ENCODE assay signal across 8 cellular contexts in the genomic region with DNA sequence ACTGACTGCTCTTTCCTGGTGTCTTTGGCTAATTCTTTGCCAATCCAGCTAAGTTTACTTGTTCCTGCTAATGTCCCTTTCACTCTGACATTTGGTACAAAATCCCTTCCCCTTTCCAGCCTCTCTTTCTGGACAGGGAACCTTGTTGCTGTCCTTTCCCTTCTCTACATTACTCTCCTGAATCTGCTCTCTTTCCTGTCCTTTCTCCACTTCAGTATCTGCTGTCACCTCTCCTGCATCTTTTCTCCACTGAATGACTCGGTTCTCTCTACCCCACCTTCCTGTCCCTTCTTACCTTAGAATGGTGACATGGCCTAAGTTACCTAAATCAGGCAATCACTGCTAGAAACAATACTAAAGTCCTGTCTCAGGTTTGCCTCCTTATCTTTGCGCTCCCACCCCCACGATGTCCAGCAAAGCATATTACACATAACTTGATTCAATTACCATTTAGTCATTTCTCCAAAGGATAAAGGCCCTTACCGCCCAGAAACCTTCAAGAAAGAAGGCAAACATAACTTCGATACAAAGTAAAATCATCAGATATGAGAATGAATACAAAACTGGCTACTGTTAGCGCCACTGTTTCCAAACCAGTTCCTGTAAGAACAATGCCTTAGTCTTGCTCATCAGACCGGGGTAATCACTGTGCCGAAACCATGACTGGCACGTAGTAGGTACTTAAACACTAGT. TPM values are rescaled to one million over a fixed set of nuclear protein-coding genes. Genes with fewer than 3 reads are reported as not detected.
A peak's percentile ranks its signal among the peaks of the same experiment; 100 is the strongest.
DNase-seq lines count a peak whose midpoint lies in the region; ATAC-seq and TF ChIP-seq lines count a peak whose summit lies in the region.

No MANE protein-coding gene starts in this region.

- H3K9me3 Mint-ChIP-seq in activated naive CD4-positive, alpha-beta T cell treated with anti-CD3 and anti-CD28 coated beads for 36 hours: no peaks in the 10 kb centered on the region
- H3K9me3 Mint-ChIP-seq in activated naive CD8-positive, alpha-beta T cell treated with anti-CD3 and anti-CD28 coated beads, Interleukin-2, amount 50 U/mL, for 24 hours: no peaks in the 10 kb centered on the region

- TF ChIP-seq EP300 in transverse colon (IDR thresholded peaks at IDR 0.05; ENCODE audit: low read depth): no peak

- WGBS in liver: 5% methylated on average over 9 of the region's 9 CpGs
- WGBS in transverse colon (ENCODE audit: low coverage in 1 of 2), 2 donors: 0 to 3% methylated on average over 3 to 9 of the region's 9 CpGs

- TF ChIP-seq CTCF in liver (IDR thresholded peaks at IDR 0.05; ENCODE audit: low read depth, low read length, missing input control) (no peak), transverse colon (IDR thresholded peaks at IDR 0.05) (no peak)

- DNase-seq in activated naive CD4-positive, alpha-beta T cell treated with anti-CD3 and anti-CD28 coated beads for 36 hours: no peak
- no peak for DNase-seq in activated naive CD4-positive, alpha-beta T cell (lab: John Stamatoyannopoulos, UW)
- no peak for DNase-seq in activated naive CD8-positive, alpha-beta T cell treated with anti-CD3 and anti-CD28 coated beads, Interleukin-2, amount 50 U/mL, for 24 hours
- DNase-seq in transverse colon: no peak
- DNase-seq in DMS153 (lab: John Stamatoyannopoulos, UW): no peak
- no peak for DNase-seq in activated effector memory CD4-positive, alpha-beta T cell treated with anti-CD3 and anti-CD28 coated beads, Interleukin-2, amount 50 U/mL, for 16 hours

- no peaks in the 10 kb centered on the region for H3K9me3 ChIP-seq in liver (ENCODE audit: control insufficient read depth in 4 of 4, low read length in 3 of 4)
- no peaks in the 10 kb centered on the region for H3K9me3 ChIP-seq in transverse colon

- no peaks in the 10 kb centered on the region for H3K27me3 Mint-ChIP-seq in activated naive CD4-positive, alpha-beta T cell treated with anti-CD3 and anti-CD28 coated beads for 36 hours (ENCODE audit: low read depth)
- peaks cover 3% of the 10 kb centered on the region for H3K27me3 Mint-ChIP-seq in activated naive CD8-positive, alpha-beta T cell treated with anti-CD3 and anti-CD28 coated beads, Interleukin-2, amount 50 U/mL, for 24 hours

- intact Hi-C loops in activated naive CD4-positive, alpha-beta T cell treated with anti-CD3 and anti-CD28 coated beads for 36 hours (cut with micrococcal nuclease): loop anchor here (1.0 kb wide), 3 partner anchors 28 to 1376 kb away; partner anchors contain the start of genes CPEB2 and RAB28
- intact Hi-C loops in transverse colon (cut with DNase I; ENCODE audit: low total_unique reads): no loop called here

- peak overlapping the region; percentile 84 for H3K4me3 Mint-ChIP-seq in activated naive CD4-positive, alpha-beta T cell treated with anti-CD3 and anti-CD28 coated beads for 36 hours
- H3K4me3 Mint-ChIP-seq in activated naive CD8-positive, alpha-beta T cell treated with anti-CD3 and anti-CD28 coated beads, Interleukin-2, amount 50 U/mL, for 24 hours: peak overlapping the region; percentile 97

- H3K4me1 Mint-ChIP-seq in activated naive CD4-positive, alpha-beta T cell treated with anti-CD3 and anti-CD28 coated beads for 36 hours (ENCODE audit: low read depth): peaks cover 54% of the 10 kb centered on the region
- peaks cover 51% of the 10 kb centered on the region for H3K4me1 Mint-ChIP-seq in activated naive CD8-positive, alpha-beta T cell treated with anti-CD3 and anti-CD28 coated beads, Interleukin-2, amount 50 U/mL, for 24 hours

- H3K27ac Mint-ChIP-seq in activated naive CD4-positive, alpha-beta T cell treated with anti-CD3 and anti-CD28 coated beads for 36 hours: peak overlapping the region; percentile 72
- peak overlapping the region; percentile 85 for H3K27ac Mint-ChIP-seq in activated naive CD8-positive, alpha-beta T cell treated with anti-CD3 and anti-CD28 coated beads, Interleukin-2, amount 50 U/mL, for 24 hours

- H3K27me3 ChIP-seq in liver (ENCODE audit: control insufficient read depth in 4 of 4, insufficient read depth in 4 of 4, low read length in 3 of 4) (no peaks in the 10 kb centered on the region), transverse colon (no peaks in the 10 kb centered on the region)

- H3K27ac ChIP-seq in liver (ENCODE audit: low read depth in 1 of 2, low read length in 2 of 2) (no peak overlapping the region), transverse colon (peak overlapping the region; percentile 23 to 98 (median 92))

- TF ChIP-seq RAD21 in liver (IDR thresholded peaks at IDR 0.05): no peak

- ATAC-seq in activated naive CD8-positive, alpha-beta T cell treated with anti-CD3 and anti-CD28 coated beads, Interleukin-2, amount 50 U/mL, for 24 hours: no peak
- no peak for ATAC-seq in HG03135 (IDR thresholded peaks at IDR 0.05; ENCODE audit: unreplicated experiment)

- peaks cover 6% of the 10 kb centered on the region for H3K36me3 Mint-ChIP-seq in activated naive CD4-positive, alpha-beta T cell treated with anti-CD3 and anti-CD28 coated beads for 36 hours (ENCODE audit: low read depth)
- no peaks in the 10 kb centered on the region for H3K36me3 Mint-ChIP-seq in activated naive CD8-positive, alpha-beta T cell treated with anti-CD3 and anti-CD28 coated beads, Interleukin-2, amount 50 U/mL, for 24 hours (ENCODE audit: low read depth)

- in situ Hi-C loops in transverse colon (cut with MboI; ENCODE audit: low pct_ligation_motif_present in 1 of 4, low pct_unique_long_range_greater_than_20kb in 1 of 4, low sequenced_read_pairs in 3 of 4): loop anchor here in 2 of 4 donors (25.0 kb wide), 2 partner anchors 1361 to 1386 kb away; partner anchors contain the start of gene CPEB2 (in 1 of the 2)

- H3K36me3 ChIP-seq in liver (ENCODE audit: control insufficient read depth in 4 of 4, insufficient read depth in 3 of 4, low read depth in 1 of 4, low read length in 3 of 4) (peaks cover 0 to 1% (median 0%) of the 10 kb centered on the region in 4 donors), transverse colon (no peaks in the 10 kb centered on the region)

- TF ChIP-seq POLR2A in transverse colon (IDR thresholded peaks at IDR 0.05): no peak

- H3K4me3 ChIP-seq in liver (ENCODE audit: low read depth in 1 of 3, low read length in 3 of 3): peak overlapping the region; percentile 87 to 100 (median 92)
- peak overlapping the region; percentile 65 to 96 (median 86) for H3K4me3 ChIP-seq in transverse colon

- peaks cover 0 to 29% (median 19%) of the 10 kb centered on the region in 4 donors for H3K4me1 ChIP-seq in liver (ENCODE audit: control insufficient read depth in 4 of 4, insufficient read depth in 4 of 4, low read length in 3 of 4)
- peaks cover 18 to 29% (median 21%) of the 10 kb centered on the region in 4 donors for H3K4me1 ChIP-seq in transverse colon

- peak overlapping the region; percentile 40 to 80 for H3K9ac ChIP-seq in liver (ENCODE audit: low read depth in 1 of 2, low read length in 2 of 2)

- CTCF ChIA-PET in activated naive CD4-positive, alpha-beta T cell treated with anti-CD3 and anti-CD28 coated beads for 36 hours (lab: Charles Lee): no interaction called here

TF ChIP-seq in liver, 16 proteins besides CTCF, POLR2A, EP300 and RAD21 (continues in another document):
- TF ChIP-seq, protein P1, sequence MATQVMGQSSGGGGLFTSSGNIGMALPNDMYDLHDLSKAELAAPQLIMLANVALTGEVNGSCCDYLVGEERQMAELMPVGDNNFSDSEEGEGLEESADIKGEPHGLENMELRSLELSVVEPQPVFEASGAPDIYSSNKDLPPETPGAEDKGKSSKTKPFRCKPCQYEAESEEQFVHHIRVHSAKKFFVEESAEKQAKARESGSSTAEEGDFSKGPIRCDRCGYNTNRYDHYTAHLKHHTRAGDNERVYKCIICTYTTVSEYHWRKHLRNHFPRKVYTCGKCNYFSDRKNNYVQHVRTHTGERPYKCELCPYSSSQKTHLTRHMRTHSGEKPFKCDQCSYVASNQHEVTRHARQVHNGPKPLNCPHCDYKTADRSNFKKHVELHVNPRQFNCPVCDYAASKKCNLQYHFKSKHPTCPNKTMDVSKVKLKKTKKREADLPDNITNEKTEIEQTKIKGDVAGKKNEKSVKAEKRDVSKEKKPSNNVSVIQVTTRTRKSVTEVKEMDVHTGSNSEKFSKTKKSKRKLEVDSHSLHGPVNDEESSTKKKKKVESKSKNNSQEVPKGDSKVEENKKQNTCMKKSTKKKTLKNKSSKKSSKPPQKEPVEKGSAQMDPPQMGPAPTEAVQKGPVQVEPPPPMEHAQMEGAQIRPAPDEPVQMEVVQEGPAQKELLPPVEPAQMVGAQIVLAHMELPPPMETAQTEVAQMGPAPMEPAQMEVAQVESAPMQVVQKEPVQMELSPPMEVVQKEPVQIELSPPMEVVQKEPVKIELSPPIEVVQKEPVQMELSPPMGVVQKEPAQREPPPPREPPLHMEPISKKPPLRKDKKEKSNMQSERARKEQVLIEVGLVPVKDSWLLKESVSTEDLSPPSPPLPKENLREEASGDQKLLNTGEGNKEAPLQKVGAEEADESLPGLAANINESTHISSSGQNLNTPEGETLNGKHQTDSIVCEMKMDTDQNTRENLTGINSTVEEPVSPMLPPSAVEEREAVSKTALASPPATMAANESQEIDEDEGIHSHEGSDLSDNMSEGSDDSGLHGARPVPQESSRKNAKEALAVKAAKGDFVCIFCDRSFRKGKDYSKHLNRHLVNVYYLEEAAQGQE (IDR thresholded peaks at IDR 0.05): no peak
- TF ChIP-seq ZBTB33 (IDR thresholded peaks at IDR 0.05): no peak
- no peak for TF ChIP-seq JUND (IDR thresholded peaks at IDR 0.05)
- no peak for TF ChIP-seq FOXA2 (IDR thresholded peaks at IDR 0.05)
- no peak for TF ChIP-seq RXRA (IDR thresholded peaks at IDR 0.05)
- no peak for TF ChIP-seq HNF4A (conservative IDR thresholded peaks at IDR 0.05)
- TF ChIP-seq FOXA1 (IDR thresholded peaks at IDR 0.05): no peak
- TF ChIP-seq EGR1 (IDR thresholded peaks at IDR 0.05; ENCODE audit: low read depth in 2 of 2): no peak
- no peak for TF ChIP-seq YY1 (IDR thresholded peaks at IDR 0.05)

RNA-seq across cellular contexts. Expression of gene BOD1L1, which starts 0.9 kb away (rescaled TPM):
- total RNA-seq in activated naive CD4-positive, alpha-beta T cell treated with anti-CD3 and anti-CD28 coated beads for 36 hours: 10 to 100 TPM; 24.2 to 24.3 TPM
- 10 to 100 TPM; 14.6 to 19.2 TPM for total RNA-seq in liver
- 1 to 10 TPM; 4.1 to 5.9 TPM for polyA plus RNA-seq in liver
- total RNA-seq in transverse colon: 10 to 100 TPM; 33.7 to 72.2 (median 60.8) TPM

Comparison
In these comparisons a context has a peak if more than half of its experiments do, and no peak if none do; other contexts are left out.
1. H3K27ac ChIP-seq: peak in transverse colon (4 of 4); none in liver (0 of 2).